26 cellular contexts compared by ENCODE assay signal in genomic region chr2:207450186-207450585, GRCh38.
DNase-seq lines count a peak whose midpoint lies in the region; ATAC-seq and TF ChIP-seq lines count a peak whose summit lies in the region.
"Had no signal": no experiment of that assay in that cellular context is flagged by ENCODE, and none has a peak within 500 bp of the region (broad histone marks: within the 10 kb centered on the region; RNA-seq: fewer than 3 reads in every experiment).

No MANE protein-coding gene starts in this region.

- TF ChIP-seq CTCF in GM23338 (conservative IDR thresholded peaks at IDR 0.05; ENCODE audit: low read depth in 2 of 2) (no peak), glutamatergic neuron (IDR thresholded peaks at IDR 0.05; ENCODE audit: partially characterized antibody, unreplicated experiment) (no peak), mammary epithelial cell (conservative IDR thresholded peaks at IDR 0.05 in 1 of 2, IDR thresholded peaks at IDR 0.05 in 1 of 2; ENCODE audit: extremely low read depth in 1 of 2, insufficient read depth in 1 of 2, low read depth in 1 of 2, low read length in 2 of 2) (no peak)

- no peaks in the 10 kb centered on the region for H3K79me2 ChIP-seq in GM23338 (replicated peaks; ENCODE audit: insufficient read depth)
- no peaks in the 10 kb centered on the region for H3K79me2 ChIP-seq in mammary epithelial cell (ENCODE audit: insufficient read depth, low read length)

- no peaks in the 10 kb centered on the region for H3K9me2 ChIP-seq in GM23338 (ENCODE audit: insufficient read depth)

- peaks cover 14% of the 10 kb centered on the region; the same call in 2 of the 3 replicates for H3K9me3 Mint-ChIP-seq in GM23338
- peaks cover 8% of the 10 kb centered on the region for H3K9me3 Mint-ChIP-seq in glutamatergic neuron (ENCODE audit: unreplicated experiment)
- H3K9me3 Mint-ChIP-seq: CD4-positive, alpha-beta T cell had no signal

- no peak for ATAC-seq in GM23338
- ATAC-seq in SK-N-SH treated with all-trans-retinoic acid at 6 μM for 48 hours, result no peak
- no peak for ATAC-seq in GM21390 (IDR thresholded peaks at IDR 0.05; ENCODE audit: unreplicated experiment)
- no peak for ATAC-seq in HG03175 (IDR thresholded peaks at IDR 0.05; ENCODE audit: unreplicated experiment)
- ATAC-seq: GM12878 had no signal

- H3K4me3 Mint-ChIP-seq in GM23338 (peak overlapping the region; percentile 27; the same call in 2 of the 3 replicates), glutamatergic neuron (ENCODE audit: unreplicated experiment) (peak overlapping the region; percentile 51)
- H3K4me3 Mint-ChIP-seq: CD4-positive, alpha-beta T cell had no signal

- no peaks in the 10 kb centered on the region for H3K36me3 ChIP-seq in GM23338 (ENCODE audit: insufficient read depth)
- no peaks in the 10 kb centered on the region for H3K36me3 ChIP-seq in HUES6 (ENCODE audit: control insufficient read depth, insufficient read depth, low read length)
- H3K36me3 ChIP-seq in mammary epithelial cell (ENCODE audit: insufficient read depth, low read length), result no peaks in the 10 kb centered on the region
- H3K36me3 ChIP-seq: BLaER1 treated with 17β-estradiol and CSF1 and Interleukin-3, amounts not matched to agents 10 nM and 100 nM had no signal

- H3K27ac ChIP-seq in GM23338 (ENCODE audit: low read depth) (no peak overlapping the region), HUES6 (ENCODE audit: low read depth, low read length) (peak overlapping the region; percentile 76), mammary epithelial cell (ENCODE audit: insufficient read depth, low read depth, low read length) (no peak overlapping the region)
- H3K27ac ChIP-seq: BLaER1 treated with 17β-estradiol and CSF1 and Interleukin-3, amounts not matched to agents 10 nM and 100 nM; HL-60; SK-N-MC had no signal

- H3K27ac Mint-ChIP-seq in GM23338 (no peak overlapping the region; the same call in 1 of the 2 replicates), glutamatergic neuron (ENCODE audit: unreplicated experiment) (peak overlapping the region; percentile 86)
- H3K27ac Mint-ChIP-seq: CD4-positive, alpha-beta T cell had no signal

- H3K9ac ChIP-seq in HUES6 (ENCODE audit: low read length) (peak overlapping the region; percentile 37), mammary epithelial cell (ENCODE audit: insufficient read depth, low read length) (no peak overlapping the region)
- H3K9ac ChIP-seq: BLaER1 treated with 17β-estradiol and CSF1 and Interleukin-3, amounts not matched to agents 10 nM and 100 nM had no signal

- H4K20me1 ChIP-seq in GM23338 (replicated peaks; ENCODE audit: insufficient read depth) (no peaks in the 10 kb centered on the region), mammary epithelial cell (ENCODE audit: insufficient read depth, low read length) (no peaks in the 10 kb centered on the region)
- H4K20me1 ChIP-seq: BLaER1 treated with 17β-estradiol and CSF1 and Interleukin-3, amounts not matched to agents 10 nM and 100 nM had no signal

- dilution Hi-C loops in mammary epithelial cell (cut with HindIII; ENCODE audit: low sequenced_read_pairs), result no loop called here

- H3K4me1 Mint-ChIP-seq in GM23338 (peaks cover 42% of the 10 kb centered on the region), glutamatergic neuron (ENCODE audit: low read depth, unreplicated experiment) (peaks cover 25% of the 10 kb centered on the region)

- DNase-seq in GM23338 (ENCODE audit: low spot score) (no peak), glutamatergic neuron (no peak), mammary epithelial cell (no peak), DMS153 treated with DMSO at 0.1 percent for 48 hours (lab: John Stamatoyannopoulos, UW; ENCODE audit: unreplicated experiment) (no peak)
- DNase-seq: CD4-positive, alpha-beta T cell; DMS79; EL; GDM1; HCEC 1CT; KBM-7; MV-4-11; NCI-H146; NCI-H2029 treated with DMSO at 0.1 percent for 48 hours; NCI-H2171 treated with DMSO at 0.1 percent for 48 hours; NCI-H345; NCI-H510A treated with DMSO at 0.1 percent for 48 hours; NCI-H774; SIG-M5 had no signal

- H3K4me1 ChIP-seq in GM23338 (ENCODE audit: insufficient read depth), result peaks cover 46% of the 10 kb centered on the region
- H3K4me1 ChIP-seq in HUES6 (ENCODE audit: control insufficient read depth, insufficient read depth, low read length), result peaks cover 40% of the 10 kb centered on the region
- H3K4me1 ChIP-seq in mammary epithelial cell (ENCODE audit: insufficient read depth, low read length), result peaks cover 7% of the 10 kb centered on the region
- H3K4me1 ChIP-seq: BLaER1 treated with 17β-estradiol and CSF1 and Interleukin-3, amounts not matched to agents 10 nM and 100 nM had no signal

- 100% methylated on average over 1 of the region's 1 CpG for WGBS in mammary epithelial cell (ENCODE audit: low coverage, missing lambda C conversion rate)

- BruUV-seq in mammary epithelial cell (replicated peaks; lab: Mats Ljungman, UMichigan), result no TSS peak

- H3K4me2 ChIP-seq in GM23338 (peak overlapping the region; percentile 30), mammary epithelial cell (ENCODE audit: insufficient read depth, low read depth, low read length) (no peak overlapping the region)
- H3K4me2 ChIP-seq: BLaER1 treated with 17β-estradiol and CSF1 and Interleukin-3, amounts not matched to agents 10 nM and 100 nM had no signal

- no peaks in the 10 kb centered on the region for H3F3A ChIP-seq in GM23338 (replicated peaks; ENCODE audit: low read depth)

- H3K27me3 ChIP-seq in GM23338 (ENCODE audit: insufficient read depth), result no peaks in the 10 kb centered on the region
- no peaks in the 10 kb centered on the region for H3K27me3 ChIP-seq in HUES6 (ENCODE audit: control insufficient read depth, insufficient read depth, low read length)
- H3K27me3 ChIP-seq in mammary epithelial cell (ENCODE audit: insufficient read depth, low read length), result no peaks in the 10 kb centered on the region
- H3K27me3 ChIP-seq: BLaER1 treated with 17β-estradiol and CSF1 and Interleukin-3, amounts not matched to agents 10 nM and 100 nM had no signal

- intact Hi-C loops in mammary epithelial cell (cut with micrococcal nuclease), result no loop called here

- H3K9me3 ChIP-seq in HUES6 (ENCODE audit: control insufficient read depth, insufficient read depth, low read depth, low read length), result no peaks in the 10 kb centered on the region
- H3K9me3 ChIP-seq in mammary epithelial cell (replicated peaks; ENCODE audit: insufficient read depth, low read length), result no peaks in the 10 kb centered on the region

- no peak overlapping the region for H2AFZ ChIP-seq in GM23338
- no peak overlapping the region for H2AFZ ChIP-seq in mammary epithelial cell (ENCODE audit: low read depth, low read length)

- H3K4me3 ChIP-seq in GM23338, result peak overlapping the region; percentile 8; the same call in 1 of the 2 replicates
- H3K4me3 ChIP-seq in HUES6 (ENCODE audit: low read depth, low read length), result no peak overlapping the region
- no peak overlapping the region for H3K4me3 ChIP-seq in mammary epithelial cell (replicated peaks in 1 of 3; ENCODE audit: insufficient read depth in 1 of 3, low read depth in 2 of 3, low read length in 3 of 3)
- H3K4me3 ChIP-seq: BLaER1 treated with 17β-estradiol and CSF1 and Interleukin-3, amounts not matched to agents 10 nM and 100 nM; GM12878; SK-N-MC had no signal

- peaks cover 8% of the 10 kb centered on the region for H3K27me3 Mint-ChIP-seq in GM23338 (ENCODE audit: insufficient read depth, low read depth, poor library complexity)
- peaks cover 2% of the 10 kb centered on the region for H3K27me3 Mint-ChIP-seq in glutamatergic neuron (ENCODE audit: unreplicated experiment)
- H3K27me3 Mint-ChIP-seq: CD4-positive, alpha-beta T cell had no signal

- in situ Hi-C loops in mammary epithelial cell (cut with MboI; ENCODE audit: low sequenced_read_pairs in 2 of 2), result loop anchor here (25.0 kb wide), 1 partner anchor 288 kb away; the partner anchor contains the start of gene KLF7 (in 2 of the 2)

- peaks cover 10% of the 10 kb centered on the region; the same call in 2 of the 3 replicates for H3K36me3 Mint-ChIP-seq in GM23338 (ENCODE audit: low read depth)
- peaks cover 9% of the 10 kb centered on the region for H3K36me3 Mint-ChIP-seq in glutamatergic neuron (ENCODE audit: unreplicated experiment)

- CTCF ChIA-PET in mammary epithelial cell (lab: Charles Lee; ENCODE audit: low non-redundant PET), result no interaction called here

TF ChIP-seq in GM23338, 12 proteins besides CTCF, POLR2A, EP300 and RAD21:
- TF ChIP-seq CREB1 (CRISPR knock-in tag; IDR thresholded peaks at IDR 0.05; ENCODE audit: low read depth) (no peak), JUNB (IDR thresholded peaks at IDR 0.05; ENCODE audit: unreplicated experiment) (no peak), ZNF331 (CRISPR knock-in tag; IDR thresholded peaks at IDR 0.05; ENCODE audit: low read depth) (no peak), STAT1 (IDR thresholded peaks at IDR 0.05; ENCODE audit: unreplicated experiment) (no peak)

TF ChIP-seq in SK-N-SH treated with all-trans-retinoic acid at 6 μM for 48 hours, 23 proteins besides CTCF, POLR2A, EP300 and RAD21:
- TF ChIP-seq BACH2 (CRISPR knock-in tag; IDR thresholded peaks at IDR 0.05; ENCODE audit: borderline replicate concordance) (no peak), CSDC2 (CRISPR knock-in tag; IDR thresholded peaks at IDR 0.05) (no peak), ZNF8 (CRISPR knock-in tag; IDR thresholded peaks at IDR 0.05) (no peak), TOX (CRISPR knock-in tag; IDR thresholded peaks at IDR 0.05; ENCODE audit: borderline replicate concordance) (no peak), CREB5 (CRISPR knock-in tag; IDR thresholded peaks at IDR 0.05; ENCODE audit: low read depth) (no peak), TCF4 (CRISPR knock-in tag; IDR thresholded peaks at IDR 0.05; ENCODE audit: borderline replicate concordance) (peak; percentile 50; the same call in 1 of the 2 replicates)
TF ChIP-seq in SK-N-SH treated with all-trans-retinoic acid at 6 μM for 48 hours: peak in this region for 1.
